Comparison of ENCODE assay signal across 17 cellular contexts in the genomic region with DNA sequence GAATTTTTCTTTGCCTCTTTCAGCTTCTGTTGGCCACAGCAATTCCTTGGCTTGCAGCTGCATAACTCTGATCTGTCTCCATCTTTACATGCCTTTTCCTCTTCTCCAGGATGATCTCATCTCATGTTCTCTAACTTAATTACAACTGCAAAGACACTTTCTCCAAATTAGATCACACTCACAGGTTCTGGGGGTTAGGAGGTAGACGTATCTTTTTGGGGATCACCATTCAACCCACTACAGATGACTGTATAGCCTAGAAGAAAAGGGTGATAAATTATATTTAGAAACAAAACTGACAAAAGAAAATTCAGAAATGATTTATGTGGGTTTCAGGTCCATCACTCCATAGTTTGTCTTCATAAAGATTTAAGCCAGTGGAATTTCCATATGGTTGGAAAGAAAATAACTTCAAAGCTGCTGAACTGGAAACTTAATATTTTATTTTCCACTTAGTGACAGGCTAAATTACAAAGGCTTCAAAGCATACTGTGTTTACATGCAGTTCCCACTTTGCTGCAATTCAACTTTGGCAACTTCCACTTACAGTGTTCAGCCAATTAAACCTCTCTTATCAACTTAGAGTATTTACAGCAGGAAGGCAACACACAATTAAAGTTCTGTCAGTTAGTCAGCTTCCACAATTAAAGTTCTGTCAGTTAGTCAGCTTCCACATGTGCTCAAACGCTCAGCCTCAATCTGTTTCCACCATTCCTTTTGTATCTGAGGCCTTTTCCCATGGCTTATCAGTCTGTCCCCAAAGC.
DNase-seq lines count a peak whose midpoint lies in the region; ATAC-seq, FAIRE-seq and TF ChIP-seq lines count a peak whose summit lies in the region.
"Had no signal": no experiment of that assay in that cellular context is flagged by ENCODE, and none has a peak within 500 bp of the region (broad histone marks: within the 10 kb centered on the region; RNA-seq: fewer than 3 reads in every experiment).

No MANE protein-coding gene starts in this region.

- intact Hi-C loops in Caco-2 (cut with micrococcal nuclease; ENCODE audit: unreplicated experiment) = no loop called here

- no peak overlapping the region for H3K4me3 ChIP-seq in astrocyte (ENCODE audit: insufficient read depth, low read depth, low read length)
- no peak overlapping the region for H3K4me3 ChIP-seq in Karpas-422 (ENCODE audit: low read length)
- no peak overlapping the region for H3K4me3 ChIP-seq in BE2C (ENCODE audit: low read depth, low read length)
- H3K4me3 ChIP-seq in Caco-2 (ENCODE audit: low read depth, low read length) = no peak overlapping the region
- H3K4me3 ChIP-seq: neural progenitor cell, SK-N-MC had no signal

- H3K27ac ChIP-seq in astrocyte (ENCODE audit: low read depth, low read length) (no peak overlapping the region), Karpas-422 (ENCODE audit: low read length) (no peak overlapping the region)
- H3K27ac ChIP-seq: KMS-11, neural progenitor cell, SK-N-MC had no signal

- H3K27ac Mint-ChIP-seq in activated T-cell treated with anti-CD3 and anti-CD28 coated beads, Interleukin-2, amount 50 U/mL, for 24 hours = peak overlapping the region; percentile 10
- no peak overlapping the region for H3K27ac Mint-ChIP-seq in astrocyte (ENCODE audit: unreplicated experiment)
- peak overlapping the region; percentile 32 for H3K27ac Mint-ChIP-seq in stimulated activated memory B cell treated with anti-CD40 and anti-IgM and Interleukin-4, amounts not matched to agents 10 μg/mL and 1 μg/mL and 100 μg/mL, for 72 hours
- H3K27ac Mint-ChIP-seq in Caco-2 (ENCODE audit: unreplicated experiment) = no peak overlapping the region
- H3K27ac Mint-ChIP-seq: CD8-positive, alpha-beta T cell; neural progenitor cell; type B pancreatic cell had no signal

- DNase-seq in activated T-cell treated with anti-CD3 and anti-CD28 coated beads, Interleukin-2, amount 50 U/mL, for 24 hours = no peak
- DNase-seq in activated T-cell treated with anti-CD3 and anti-CD28 coated beads, Interleukin-2, amount 50 U/mL, for 1 hour = no peak
- peak; percentile 72 for DNase-seq in NOMO-1 treated with DMSO at 0.1 percent for 48 hours (lab: John Stamatoyannopoulos, UW; ENCODE audit: unreplicated experiment)
- DNase-seq in astrocyte (ENCODE audit: low read depth) = peak; percentile 23
- DNase-seq in Karpas-422 = no peak
- DNase-seq in BE2C = no peak
- DNase-seq in Caco-2 = no peak
- DNase-seq: CD8-positive, alpha-beta T cell; cortex of kidney; DMS79 treated with DMSO at 0.1 percent for 48 hours; foreskin melanocyte; NCI-H1048 had no signal

- H3K9ac ChIP-seq in astrocyte (ENCODE audit: low read length) (no peak overlapping the region), Karpas-422 (ENCODE audit: low read length) (no peak overlapping the region)
- H3K9ac ChIP-seq: KMS-11, neural progenitor cell had no signal

- H3K27me3 ChIP-seq in astrocyte (ENCODE audit: insufficient read depth, low read length) (no peaks in the 10 kb centered on the region), Karpas-422 (ENCODE audit: low read length) (no peaks in the 10 kb centered on the region; the same call in 1 of the 2 replicates), BE2C (no peaks in the 10 kb centered on the region), Caco-2 (replicated peaks; ENCODE audit: control insufficient read depth, insufficient read depth, low read length) (no peaks in the 10 kb centered on the region)
- H3K27me3 ChIP-seq: neural progenitor cell had no signal

- H3K9me2 ChIP-seq in Karpas-422 (replicated peaks; ENCODE audit: insufficient read depth, low read length) = no peaks in the 10 kb centered on the region

- FAIRE-seq in astrocyte (lab: Jason Lieb, UNC) = no peak

- H3K4me2 ChIP-seq in astrocyte (ENCODE audit: low read length) (no peak overlapping the region), Karpas-422 (ENCODE audit: low read depth, low read length, poor library complexity, severe bottlenecking) (no peak overlapping the region)
- H3K4me2 ChIP-seq: KMS-11, neural progenitor cell had no signal

- H3K4me3 Mint-ChIP-seq in activated T-cell treated with anti-CD3 and anti-CD28 coated beads, Interleukin-2, amount 50 U/mL, for 24 hours = no peak overlapping the region
- H3K4me3 Mint-ChIP-seq in astrocyte (ENCODE audit: unreplicated experiment) (no peak overlapping the region), Caco-2 (ENCODE audit: unreplicated experiment) (no peak overlapping the region)
- H3K4me3 Mint-ChIP-seq in stimulated activated memory B cell treated with anti-CD40 and anti-IgM and Interleukin-4, amounts not matched to agents 10 μg/mL and 1 μg/mL and 100 μg/mL, for 72 hours = no peak overlapping the region
- H3K4me3 Mint-ChIP-seq: CD8-positive, alpha-beta T cell; neural progenitor cell; type B pancreatic cell had no signal

- peaks cover 58% of the 10 kb centered on the region for H3K4me1 Mint-ChIP-seq in activated T-cell treated with anti-CD3 and anti-CD28 coated beads, Interleukin-2, amount 50 U/mL, for 24 hours (ENCODE audit: low read depth)
- H3K4me1 Mint-ChIP-seq in astrocyte (ENCODE audit: low read depth, unreplicated experiment) (no peaks in the 10 kb centered on the region), Caco-2 (ENCODE audit: low read depth, unreplicated experiment) (peaks cover 5% of the 10 kb centered on the region)
- peaks cover 12% of the 10 kb centered on the region for H3K4me1 Mint-ChIP-seq in stimulated activated memory B cell treated with anti-CD40 and anti-IgM and Interleukin-4, amounts not matched to agents 10 μg/mL and 1 μg/mL and 100 μg/mL, for 72 hours
- H3K4me1 Mint-ChIP-seq: neural progenitor cell had no signal

- BruUV-seq in Caco-2 (replicated peaks; lab: Mats Ljungman, UMichigan) = no TSS peak

- H3K36me3 ChIP-seq in astrocyte (ENCODE audit: insufficient read depth, low read length) (no peaks in the 10 kb centered on the region), Karpas-422 (ENCODE audit: insufficient read depth, low read length) (no peaks in the 10 kb centered on the region), BE2C (no peaks in the 10 kb centered on the region), Caco-2 (ENCODE audit: control insufficient read depth, insufficient read depth, low read length) (no peaks in the 10 kb centered on the region)
- H3K36me3 ChIP-seq: neural progenitor cell had no signal

- H2AFZ ChIP-seq in astrocyte (ENCODE audit: low read depth, low read length) (no peak overlapping the region), Karpas-422 (ENCODE audit: low read length) (no peak overlapping the region)
- H2AFZ ChIP-seq: neural progenitor cell had no signal

- H3K79me2 ChIP-seq in astrocyte (ENCODE audit: insufficient read depth, low read length) (no peaks in the 10 kb centered on the region), Karpas-422 (ENCODE audit: low read length) (no peaks in the 10 kb centered on the region)

- no peaks in the 10 kb centered on the region for H3K9me3 ChIP-seq in astrocyte (ENCODE audit: insufficient read depth, low read depth, low read length)
- no peaks in the 10 kb centered on the region for H3K9me3 ChIP-seq in Karpas-422 (ENCODE audit: low read length)
- no peaks in the 10 kb centered on the region for H3K9me3 ChIP-seq in BE2C
- H3K9me3 ChIP-seq in Caco-2 = no peaks in the 10 kb centered on the region

- ATAC-seq in stimulated activated memory B cell treated with anti-CD40 and anti-IgM and Interleukin-4, amounts not matched to agents 10 μg/mL and 1 μg/mL and 100 μg/mL, for 72 hours = no peak
- ATAC-seq: CD8-positive, alpha-beta T cell had no signal

- H3K4me1 ChIP-seq in astrocyte (ENCODE audit: insufficient read depth, low read length) (no peaks in the 10 kb centered on the region), Karpas-422 (ENCODE audit: low read length) (no peaks in the 10 kb centered on the region; the same call in 1 of the 2 replicates), BE2C (no peaks in the 10 kb centered on the region), Caco-2 (no peaks in the 10 kb centered on the region)

- TF ChIP-seq CTCF in astrocyte (IDR thresholded peaks at IDR 0.05; ENCODE audit: insufficient read depth, low read depth, low read length) (no peak), BE2C (IDR thresholded peaks at IDR 0.05; ENCODE audit: low read depth, low read length) (no peak), Caco-2 (IDR thresholded peaks at IDR 0.05; ENCODE audit: insufficient read depth in 1 of 2, low read depth in 1 of 2, low read length in 1 of 2, severe bottlenecking in 1 of 2, unreplicated experiment in 1 of 2) (no peak)

- CTCF ChIA-PET in Caco-2 (lab: Charles Lee) = no interaction called here

- POLR2A ChIA-PET in Caco-2 (lab: Charles Lee) = no interaction called here

- no peaks in the 10 kb centered on the region for H4K20me1 ChIP-seq in astrocyte (ENCODE audit: insufficient read depth, low read length)
- no peaks in the 10 kb centered on the region for H4K20me1 ChIP-seq in Karpas-422 (ENCODE audit: insufficient read depth, low read depth, low read length)

- no peaks in the 10 kb centered on the region for H3K27me3 Mint-ChIP-seq in activated T-cell treated with anti-CD3 and anti-CD28 coated beads, Interleukin-2, amount 50 U/mL, for 24 hours
- H3K27me3 Mint-ChIP-seq in astrocyte (ENCODE audit: low read depth, unreplicated experiment) = no peaks in the 10 kb centered on the region
- no peaks in the 10 kb centered on the region for H3K27me3 Mint-ChIP-seq in stimulated activated memory B cell treated with anti-CD40 and anti-IgM and Interleukin-4, amounts not matched to agents 10 μg/mL and 1 μg/mL and 100 μg/mL, for 72 hours
- peaks cover 6% of the 10 kb centered on the region for H3K27me3 Mint-ChIP-seq in Caco-2 (ENCODE audit: insufficient read depth, unreplicated experiment)

- peaks cover 2% of the 10 kb centered on the region for H3K9me3 Mint-ChIP-seq in activated T-cell treated with anti-CD3 and anti-CD28 coated beads, Interleukin-2, amount 50 U/mL, for 24 hours
- peaks cover 2% of the 10 kb centered on the region for H3K9me3 Mint-ChIP-seq in astrocyte (ENCODE audit: unreplicated experiment)
- no peaks in the 10 kb centered on the region for H3K9me3 Mint-ChIP-seq in stimulated activated memory B cell treated with anti-CD40 and anti-IgM and Interleukin-4, amounts not matched to agents 10 μg/mL and 1 μg/mL and 100 μg/mL, for 72 hours
- peaks cover 9% of the 10 kb centered on the region for H3K9me3 Mint-ChIP-seq in Caco-2 (ENCODE audit: unreplicated experiment)
- H3K9me3 Mint-ChIP-seq: CD8-positive, alpha-beta T cell; neural progenitor cell; type B pancreatic cell had no signal

- H3K36me3 Mint-ChIP-seq in activated T-cell treated with anti-CD3 and anti-CD28 coated beads, Interleukin-2, amount 50 U/mL, for 24 hours (ENCODE audit: low read depth) = no peaks in the 10 kb centered on the region
- H3K36me3 Mint-ChIP-seq in astrocyte (ENCODE audit: low read depth, unreplicated experiment) (no peaks in the 10 kb centered on the region), Caco-2 (ENCODE audit: insufficient read depth, unreplicated experiment) (no peaks in the 10 kb centered on the region)
- H3K36me3 Mint-ChIP-seq in stimulated activated memory B cell treated with anti-CD40 and anti-IgM and Interleukin-4, amounts not matched to agents 10 μg/mL and 1 μg/mL and 100 μg/mL, for 72 hours = peaks cover 31% of the 10 kb centered on the region
- H3K36me3 Mint-ChIP-seq: neural progenitor cell had no signal

Comparison
In these comparisons a context has a peak if more than half of its experiments do, and no peak if none do; other contexts are left out.
1. DNase-seq: peak in NOMO-1 treated with DMSO at 0.1 percent for 48 hours (single experiment) and astrocyte (single experiment); none in activated T-cell treated with anti-CD3 and anti-CD28 coated beads, Interleukin-2, amount 50 U/mL, for 24 hours (single experiment), activated T-cell treated with anti-CD3 and anti-CD28 coated beads, Interleukin-2, amount 50 U/mL, for 1 hour (single experiment), Karpas-422 (single experiment), BE2C (single experiment) and Caco-2 (0 of 2).
2. H3K27ac Mint-ChIP-seq: peak in activated T-cell treated with anti-CD3 and anti-CD28 coated beads, Interleukin-2, amount 50 U/mL, for 24 hours (single experiment) and stimulated activated memory B cell treated with anti-CD40 and anti-IgM and Interleukin-4, amounts not matched to agents 10 μg/mL and 1 μg/mL and 100 μg/mL, for 72 hours (single experiment); none in astrocyte (single experiment) and Caco-2 (single experiment).